ENCODE assay signal across 24 cellular contexts in genomic region chr3:129973853-129974252, GRCh38. TPM values are rescaled to one million over a fixed set of nuclear protein-coding genes. Genes with fewer than 3 reads are reported as not detected.
DNase-seq lines count a peak whose midpoint lies in the region; ATAC-seq and TF ChIP-seq lines count a peak whose summit lies in the region.
"Had no signal": no experiment of that assay in that cellular context is flagged by ENCODE, and none has a peak within 500 bp of the region (broad histone marks: within the 10 kb centered on the region; RNA-seq: fewer than 3 reads in every experiment).

No MANE protein-coding gene starts in this region.

- in situ Hi-C loops in GM13977 (cut with MboI; ENCODE audit: low pct_unique_long_range_greater_than_20kb, low sequenced_read_pairs, unreplicated experiment), result no loop called here

- no peak for TF ChIP-seq EP300 in upper lobe of left lung (IDR thresholded peaks at IDR 0.05)

- peak overlapping the region; percentile 1 for H3K4me3 Mint-ChIP-seq in stimulated activated naive CD8-positive, alpha-beta T cell treated with anti-CD3 and anti-CD28 coated beads, Interleukin-15, Interleukin-2, amounts not matched to agents 100 ng/mL and 50 ng/mL, for 24 hours
- H3K4me3 Mint-ChIP-seq in effector memory CD8-positive, alpha-beta T cell, result peak overlapping the region; percentile 64 to 70
- H3K4me3 Mint-ChIP-seq in naive thymus-derived CD8-positive, alpha-beta T cell, result peak overlapping the region in 8 of 10 donors; percentile 47 to 75 (median 64)

- H3K27ac ChIP-seq in upper lobe of left lung (no peak overlapping the region), PC-3 (ENCODE audit: low read length) (no peak overlapping the region)
- H3K27ac ChIP-seq: ascending aorta, KMS-11, lower lobe of right lung, RWPE1 had no signal

- no peak for DNase-seq in stimulated activated naive CD8-positive, alpha-beta T cell treated with anti-CD3 and anti-CD28 coated beads, Interleukin-15, Interleukin-2, amounts not matched to agents 100 U/mL and 50 U/mL, for 24 hours
- no peak for DNase-seq in effector memory CD8-positive, alpha-beta T cell
- DNase-seq in naive thymus-derived CD8-positive, alpha-beta T cell, result no peak
- DNase-seq in upper lobe of left lung (no peak), GM13977 (ENCODE audit: low spot score) (no peak), omental fat pad (ENCODE audit: low spot score) (no peak), PC-3 (no peak)
- DNase-seq: activated CD4-positive, alpha-beta T cell treated with anti-CD3 and anti-CD28 coated beads for 4 hours; activated CD8-positive, alpha-beta memory T cell treated with anti-CD3 and anti-CD28 coated beads, Interleukin-2, amount 50 U/mL, for 4 hours; activated effector memory CD4-positive, alpha-beta T cell treated with anti-CD3 and anti-CD28 coated beads, Interleukin-2, amount 50 U/mL, for 16 hours; effector memory CD4-positive, alpha-beta T cell; lower lobe of right lung; NCI-H1930; NCI-H345; NK-92 treated with Interleukin-12 subunit alpha and Interleukin-12 subunit beta, amount 100 ng/mL, for 24 hours; stimulated activated CD4-positive, alpha-beta T cell treated with anti-CD3 and anti-CD28 coated beads, Interleukin-4, amount 100 ng/mL, for 4 hours had no signal

- no peak overlapping the region for H3K27ac Mint-ChIP-seq in stimulated activated naive CD8-positive, alpha-beta T cell treated with anti-CD3 and anti-CD28 coated beads, Interleukin-15, Interleukin-2, amounts not matched to agents 100 ng/mL and 50 ng/mL, for 24 hours
- no peak overlapping the region for H3K27ac Mint-ChIP-seq in effector memory CD8-positive, alpha-beta T cell
- H3K27ac Mint-ChIP-seq in naive thymus-derived CD8-positive, alpha-beta T cell, result no peak overlapping the region

- no peaks in the 10 kb centered on the region for H3K36me3 Mint-ChIP-seq in stimulated activated naive CD8-positive, alpha-beta T cell treated with anti-CD3 and anti-CD28 coated beads, Interleukin-15, Interleukin-2, amounts not matched to agents 100 ng/mL and 50 ng/mL, for 24 hours (ENCODE audit: low read depth)
- H3K36me3 Mint-ChIP-seq in effector memory CD8-positive, alpha-beta T cell (ENCODE audit: insufficient read depth), result no peaks in the 10 kb centered on the region
- no peaks in the 10 kb centered on the region for H3K36me3 Mint-ChIP-seq in naive thymus-derived CD8-positive, alpha-beta T cell

- POLR2A ChIA-PET in naive thymus-derived CD8-positive, alpha-beta T cell (lab: Charles Lee), result interaction anchor here (0.6 kb wide), 1 partner anchor 1052 kb away, joined by 4 read pairs; no protein-coding TSS in a partner anchor
- POLR2A ChIA-PET in PC-3 (lab: Charles Lee; ENCODE audit: unreplicated experiment), result no interaction called here

- no TSS peak for BruUV-seq in PC-3 (replicated peaks; lab: Mats Ljungman, UMichigan)

- intact Hi-C loops in PC-3 (cut with micrococcal nuclease), result no loop called here

- H3K36me3 ChIP-seq in upper lobe of left lung, result no peaks in the 10 kb centered on the region
- no peaks in the 10 kb centered on the region for H3K36me3 ChIP-seq in PC-3 (ENCODE audit: low read depth, low read length)
- H3K36me3 ChIP-seq: ascending aorta, lower lobe of right lung had no signal

- H3K4me3 ChIP-seq in upper lobe of left lung (no peak overlapping the region), PC-3 (ENCODE audit: low read length) (no peak overlapping the region)

- H3K9me2 ChIP-seq in PC-3 (replicated peaks; ENCODE audit: low read length), result no peaks in the 10 kb centered on the region

- H3K9me3 Mint-ChIP-seq in stimulated activated naive CD8-positive, alpha-beta T cell treated with anti-CD3 and anti-CD28 coated beads, Interleukin-15, Interleukin-2, amounts not matched to agents 100 ng/mL and 50 ng/mL, for 24 hours, result no peaks in the 10 kb centered on the region
- H3K9me3 Mint-ChIP-seq in effector memory CD8-positive, alpha-beta T cell, result no peaks in the 10 kb centered on the region
- H3K9me3 Mint-ChIP-seq in naive thymus-derived CD8-positive, alpha-beta T cell, result peaks cover 0 to 2% (median 0%) of the 10 kb centered on the region in 9 donors

- H3K4me1 ChIP-seq in upper lobe of left lung, result peaks cover 16 to 21% (median 18%) of the 10 kb centered on the region in 4 donors
- H3K4me1 ChIP-seq in PC-3 (ENCODE audit: insufficient read depth, low read length), result no peaks in the 10 kb centered on the region

- no peaks in the 10 kb centered on the region for H3K79me2 ChIP-seq in PC-3 (ENCODE audit: low read length)

- no peaks in the 10 kb centered on the region for H3K9me3 ChIP-seq in upper lobe of left lung
- no peaks in the 10 kb centered on the region for H3K9me3 ChIP-seq in PC-3 (ENCODE audit: low read length)
- H3K9me3 ChIP-seq: ascending aorta, lower lobe of right lung had no signal

- CTCF ChIA-PET in PC-3 (lab: Charles Lee), result interaction anchor here (0.6 kb wide), 1 partner anchor 8 kb away, joined by 3 read pairs; no protein-coding TSS in a partner anchor

- H3K27me3 Mint-ChIP-seq in stimulated activated naive CD8-positive, alpha-beta T cell treated with anti-CD3 and anti-CD28 coated beads, Interleukin-15, Interleukin-2, amounts not matched to agents 100 ng/mL and 50 ng/mL, for 24 hours, result peaks cover 45% of the 10 kb centered on the region
- peaks cover 71 to 76% of the 10 kb centered on the region in 2 donors for H3K27me3 Mint-ChIP-seq in effector memory CD8-positive, alpha-beta T cell
- peaks cover 21 to 69% (median 48%) of the 10 kb centered on the region in 5 donors for H3K27me3 Mint-ChIP-seq in naive thymus-derived CD8-positive, alpha-beta T cell

- no peak overlapping the region for H3K4me2 ChIP-seq in PC-3 (ENCODE audit: low read length)
- H3K4me2 ChIP-seq: KMS-11 had no signal

- no peak overlapping the region for H3K9ac ChIP-seq in PC-3 (ENCODE audit: low read length)
- H3K9ac ChIP-seq: KMS-11 had no signal

- no peak overlapping the region for H2AFZ ChIP-seq in PC-3 (ENCODE audit: low read length)

- H4K20me1 ChIP-seq in PC-3 (ENCODE audit: low read length), result no peaks in the 10 kb centered on the region

- ATAC-seq in stimulated activated naive CD8-positive, alpha-beta T cell treated with anti-CD3 and anti-CD28 coated beads, Interleukin-15, Interleukin-2, amounts not matched to agents 100 U/mL and 50 U/mL, for 24 hours, result no peak
- ATAC-seq in effector memory CD8-positive, alpha-beta T cell (replicated peaks), result no peak
- no peak for ATAC-seq in naive thymus-derived CD8-positive, alpha-beta T cell
- ATAC-seq in upper lobe of left lung (ENCODE audit: low FRiP score in 2 of 2), result no peak
- ATAC-seq in omental fat pad (ENCODE audit: low FRiP score), result no peak
- no peak for ATAC-seq in PC-3

- WGBS in upper lobe of left lung, 2 donors, result 84 to 94% methylated on average over 11 of the region's 11 CpGs

- H3K4me1 Mint-ChIP-seq in stimulated activated naive CD8-positive, alpha-beta T cell treated with anti-CD3 and anti-CD28 coated beads, Interleukin-15, Interleukin-2, amounts not matched to agents 100 ng/mL and 50 ng/mL, for 24 hours (ENCODE audit: low read depth), result peaks cover 9% of the 10 kb centered on the region
- peaks cover 3 to 4% of the 10 kb centered on the region in 2 donors for H3K4me1 Mint-ChIP-seq in effector memory CD8-positive, alpha-beta T cell (ENCODE audit: low read depth in 2 of 2)
- H3K4me1 Mint-ChIP-seq in naive thymus-derived CD8-positive, alpha-beta T cell, result peaks cover 4 to 14% (median 8%) of the 10 kb centered on the region in 4 donors

- TF ChIP-seq CTCF in upper lobe of left lung (IDR thresholded peaks at IDR 0.05) (no peak), GM13977 (IDR thresholded peaks at IDR 0.05; ENCODE audit: extremely low read depth, insufficient read depth, missing control alignments) (no peak), omental fat pad (IDR thresholded peaks at IDR 0.05) (no peak), PC-3 (conservative IDR thresholded peaks at IDR 0.05; ENCODE audit: low read depth, low read length) (no peak)

- H3K27me3 ChIP-seq in upper lobe of left lung (peaks cover 0 to 31% (median 23%) of the 10 kb centered on the region in 4 donors), PC-3 (ENCODE audit: low read length) (0 out of 2 replicates have a peak, but pooled peaks cover 10% of the 10 kb centered on the region)

- TF ChIP-seq POLR2A in upper lobe of left lung (IDR thresholded peaks at IDR 0.05), result no peak

- no peaks in the 10 kb centered on the region for H3F3A ChIP-seq in PC-3 (ENCODE audit: low read length, unreplicated experiment)

RNA-seq across cellular contexts. Expression of gene TRH, which starts 0.7 kb away (rescaled TPM):
- total RNA-seq in naive thymus-derived CD8-positive, alpha-beta T cell, result not detected
- polyA plus RNA-seq in naive thymus-derived CD8-positive, alpha-beta T cell, result not detected
- total RNA-seq in upper lobe of left lung (under 1 TPM in 4 of 6 donors, not detected in 2; 0.13 to 0.55 (median 0.32) TPM), omental fat pad (under 1 TPM in 1 of 4 donors, not detected in 3; 0.65 TPM), PC-3 (2014; rRNA removed) (not detected in 2 replicates)
- total RNA-seq: ascending aorta, chondrocyte, lower lobe of right lung, myocyte, smooth muscle cell had no signal
- polyA plus RNA-seq: AG04450, smooth muscle cell had no signal

Comparison
In these comparisons a context has a peak if more than half of its experiments do, and no peak if none do; other contexts are left out.
1. H3K4me3 Mint-ChIP-seq: peak in every context shown above with its lines; median percentile 67 in effector memory CD8-positive, alpha-beta T cell; 64 in naive thymus-derived CD8-positive, alpha-beta T cell; 1 in stimulated activated naive CD8-positive, alpha-beta T cell treated with anti-CD3 and anti-CD28 coated beads, Interleukin-15, Interleukin-2, amounts not matched to agents 100 ng/mL and 50 ng/mL, for 24 hours.